In the genomic region with DNA sequence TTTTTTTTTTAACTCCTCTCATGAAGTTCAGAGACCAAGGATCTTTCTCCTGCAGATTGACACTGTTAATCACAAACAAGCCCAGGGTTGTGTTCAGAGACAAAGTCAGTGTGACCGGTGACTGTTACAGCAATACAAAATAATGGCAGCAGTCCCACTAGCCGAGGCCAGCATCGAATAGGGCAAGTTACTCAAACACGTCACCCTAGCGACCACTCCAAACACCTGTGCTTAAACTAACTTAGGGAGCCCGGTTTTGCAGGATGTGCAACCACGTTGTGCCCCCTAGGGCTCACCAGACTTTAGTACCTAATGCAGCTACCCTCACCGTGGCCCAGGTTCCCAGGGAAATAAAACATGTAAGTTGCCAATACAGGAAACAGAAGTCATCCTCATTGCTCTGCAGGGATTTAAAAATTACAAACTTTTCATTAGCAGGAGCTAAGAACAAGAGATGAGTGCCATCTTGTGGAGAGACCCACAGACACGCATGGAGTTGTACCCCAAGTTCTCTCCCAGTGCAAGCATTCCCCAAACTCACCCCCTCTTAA, we compare ENCODE assay signal across 1 cellular context.
A peak's percentile ranks its signal among the peaks of the same experiment; 100 is the strongest.
TF ChIP-seq lines count a peak whose summit lies in the region.

No MANE protein-coding gene starts in this region.

TF ChIP-seq in HepG2, 621 proteins besides CTCF, POLR2A, EP300 and RAD21 (continued from another document and continues in another):
- TF ChIP-seq, protein P1, sequence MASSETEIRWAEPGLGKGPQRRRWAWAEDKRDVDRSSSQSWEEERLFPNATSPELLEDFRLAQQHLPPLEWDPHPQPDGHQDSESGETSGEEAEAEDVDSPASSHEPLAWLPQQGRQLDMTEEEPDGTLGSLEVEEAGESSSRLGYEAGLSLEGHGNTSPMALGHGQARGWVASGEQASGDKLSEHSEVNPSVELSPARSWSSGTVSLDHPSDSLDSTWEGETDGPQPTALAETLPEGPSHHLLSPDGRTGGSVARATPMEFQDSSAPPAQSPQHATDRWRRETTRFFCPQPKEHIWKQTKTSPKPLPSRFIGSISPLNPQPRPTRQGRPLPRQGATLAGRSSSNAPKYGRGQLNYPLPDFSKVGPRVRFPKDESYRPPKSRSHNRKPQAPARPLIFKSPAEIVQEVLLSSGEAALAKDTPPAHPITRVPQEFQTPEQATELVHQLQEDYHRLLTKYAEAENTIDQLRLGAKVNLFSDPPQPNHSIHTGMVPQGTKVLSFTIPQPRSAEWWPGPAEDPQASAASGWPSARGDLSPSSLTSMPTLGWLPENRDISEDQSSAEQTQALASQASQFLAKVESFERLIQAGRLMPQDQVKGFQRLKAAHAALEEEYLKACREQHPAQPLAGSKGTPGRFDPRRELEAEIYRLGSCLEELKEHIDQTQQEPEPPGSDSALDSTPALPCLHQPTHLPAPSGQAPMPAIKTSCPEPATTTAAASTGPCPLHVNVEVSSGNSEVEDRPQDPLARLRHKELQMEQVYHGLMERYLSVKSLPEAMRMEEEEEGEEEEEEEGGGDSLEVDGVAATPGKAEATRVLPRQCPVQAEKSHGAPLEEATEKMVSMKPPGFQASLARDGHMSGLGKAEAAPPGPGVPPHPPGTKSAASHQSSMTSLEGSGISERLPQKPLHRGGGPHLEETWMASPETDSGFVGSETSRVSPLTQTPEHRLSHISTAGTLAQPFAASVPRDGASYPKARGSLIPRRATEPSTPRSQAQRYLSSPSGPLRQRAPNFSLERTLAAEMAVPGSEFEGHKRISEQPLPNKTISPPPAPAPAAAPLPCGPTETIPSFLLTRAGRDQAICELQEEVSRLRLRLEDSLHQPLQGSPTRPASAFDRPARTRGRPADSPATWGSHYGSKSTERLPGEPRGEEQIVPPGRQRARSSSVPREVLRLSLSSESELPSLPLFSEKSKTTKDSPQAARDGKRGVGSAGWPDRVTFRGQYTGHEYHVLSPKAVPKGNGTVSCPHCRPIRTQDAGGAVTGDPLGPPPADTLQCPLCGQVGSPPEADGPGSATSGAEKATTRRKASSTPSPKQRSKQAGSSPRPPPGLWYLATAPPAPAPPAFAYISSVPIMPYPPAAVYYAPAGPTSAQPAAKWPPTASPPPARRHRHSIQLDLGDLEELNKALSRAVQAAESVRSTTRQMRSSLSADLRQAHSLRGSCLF (CRISPR knock-in tag; IDR thresholded peaks at IDR 0.05; ENCODE audit: borderline replicate concordance), result no peak
- TF ChIP-seq SOX5 (CRISPR knock-in tag; IDR thresholded peaks at IDR 0.05; ENCODE audit: borderline replicate concordance) (no peak), KLF12 (CRISPR knock-in tag; IDR thresholded peaks at IDR 0.05; ENCODE audit: borderline replicate concordance) (no peak), ZNF160 (CRISPR knock-in tag; IDR thresholded peaks at IDR 0.05) (no peak), NBN (conservative IDR thresholded peaks at IDR 0.05) (no peak), ZBTB38 (CRISPR knock-in tag; IDR thresholded peaks at IDR 0.05) (peak; percentile 48; the same call in 1 of the 2 replicates), MTF1 (CRISPR knock-in tag; IDR thresholded peaks at IDR 0.05) (no peak), ZNF747 (CRISPR knock-in tag; IDR thresholded peaks at IDR 0.05; ENCODE audit: borderline replicate concordance) (no peak), MYC (CRISPR knock-in tag; IDR thresholded peaks at IDR 0.05; ENCODE audit: borderline replicate concordance) (no peak), ZNF232 (CRISPR knock-in tag; IDR thresholded peaks at IDR 0.05; ENCODE audit: borderline replicate concordance) (peak; percentile 35; the same call in 1 of the 2 replicates), STAT5B (CRISPR knock-in tag; IDR thresholded peaks at IDR 0.05) (no peak), STAG1 (CRISPR knock-in tag; IDR thresholded peaks at IDR 0.05) (peak; percentile 75), ERF (CRISPR knock-in tag; IDR thresholded peaks at IDR 0.05) (no peak), ZNF615 (CRISPR knock-in tag; IDR thresholded peaks at IDR 0.05; ENCODE audit: borderline replicate concordance) (0 out of 2 replicates have a peak, but pooled peaks have one; percentile 21), CC2D1A (CRISPR knock-in tag; IDR thresholded peaks at IDR 0.05) (no peak), ZNF703 (CRISPR knock-in tag; IDR thresholded peaks at IDR 0.05; ENCODE audit: borderline replicate concordance) (no peak), GTF3A (CRISPR knock-in tag; conservative IDR thresholded peaks at IDR 0.05) (no peak), ZBTB3 (CRISPR knock-in tag; IDR thresholded peaks at IDR 0.05; ENCODE audit: borderline replicate concordance, low read depth) (no peak), TMF1 (CRISPR knock-in tag; IDR thresholded peaks at IDR 0.05; ENCODE audit: low read depth) (no peak)
- TF ChIP-seq, protein P2, sequence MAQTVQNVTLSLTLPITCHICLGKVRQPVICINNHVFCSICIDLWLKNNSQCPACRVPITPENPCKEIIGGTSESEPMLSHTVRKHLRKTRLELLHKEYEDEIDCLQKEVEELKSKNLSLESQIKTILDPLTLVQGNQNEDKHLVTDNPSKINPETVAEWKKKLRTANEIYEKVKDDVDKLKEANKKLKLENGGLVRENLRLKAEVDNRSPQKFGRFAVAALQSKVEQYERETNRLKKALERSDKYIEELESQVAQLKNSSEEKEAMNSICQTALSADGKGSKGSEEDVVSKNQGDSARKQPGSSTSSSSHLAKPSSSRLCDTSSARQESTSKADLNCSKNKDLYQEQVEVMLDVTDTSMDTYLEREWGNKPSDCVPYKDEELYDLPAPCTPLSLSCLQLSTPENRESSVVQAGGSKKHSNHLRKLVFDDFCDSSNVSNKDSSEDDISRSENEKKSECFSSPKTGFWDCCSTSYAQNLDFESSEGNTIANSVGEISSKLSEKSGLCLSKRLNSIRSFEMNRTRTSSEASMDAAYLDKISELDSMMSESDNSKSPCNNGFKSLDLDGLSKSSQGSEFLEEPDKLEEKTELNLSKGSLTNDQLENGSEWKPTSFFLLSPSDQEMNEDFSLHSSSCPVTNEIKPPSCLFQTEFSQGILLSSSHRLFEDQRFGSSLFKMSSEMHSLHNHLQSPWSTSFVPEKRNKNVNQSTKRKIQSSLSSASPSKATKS (CRISPR knock-in tag; IDR thresholded peaks at IDR 0.05), result no peak
- TF ChIP-seq, protein P3, sequence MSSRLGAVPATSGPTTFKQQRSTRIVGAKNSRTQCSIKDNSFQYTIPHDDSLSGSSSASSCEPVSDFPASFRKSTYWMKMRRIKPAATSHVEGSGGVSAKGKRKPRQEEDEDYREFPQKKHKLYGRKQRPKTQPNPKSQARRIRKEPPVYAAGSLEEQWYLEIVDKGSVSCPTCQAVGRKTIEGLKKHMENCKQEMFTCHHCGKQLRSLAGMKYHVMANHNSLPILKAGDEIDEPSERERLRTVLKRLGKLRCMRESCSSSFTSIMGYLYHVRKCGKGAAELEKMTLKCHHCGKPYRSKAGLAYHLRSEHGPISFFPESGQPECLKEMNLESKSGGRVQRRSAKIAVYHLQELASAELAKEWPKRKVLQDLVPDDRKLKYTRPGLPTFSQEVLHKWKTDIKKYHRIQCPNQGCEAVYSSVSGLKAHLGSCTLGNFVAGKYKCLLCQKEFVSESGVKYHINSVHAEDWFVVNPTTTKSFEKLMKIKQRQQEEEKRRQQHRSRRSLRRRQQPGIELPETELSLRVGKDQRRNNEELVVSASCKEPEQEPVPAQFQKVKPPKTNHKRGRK (CRISPR knock-in tag; IDR thresholded peaks at IDR 0.05), result no peak
- TF ChIP-seq, protein P4, sequence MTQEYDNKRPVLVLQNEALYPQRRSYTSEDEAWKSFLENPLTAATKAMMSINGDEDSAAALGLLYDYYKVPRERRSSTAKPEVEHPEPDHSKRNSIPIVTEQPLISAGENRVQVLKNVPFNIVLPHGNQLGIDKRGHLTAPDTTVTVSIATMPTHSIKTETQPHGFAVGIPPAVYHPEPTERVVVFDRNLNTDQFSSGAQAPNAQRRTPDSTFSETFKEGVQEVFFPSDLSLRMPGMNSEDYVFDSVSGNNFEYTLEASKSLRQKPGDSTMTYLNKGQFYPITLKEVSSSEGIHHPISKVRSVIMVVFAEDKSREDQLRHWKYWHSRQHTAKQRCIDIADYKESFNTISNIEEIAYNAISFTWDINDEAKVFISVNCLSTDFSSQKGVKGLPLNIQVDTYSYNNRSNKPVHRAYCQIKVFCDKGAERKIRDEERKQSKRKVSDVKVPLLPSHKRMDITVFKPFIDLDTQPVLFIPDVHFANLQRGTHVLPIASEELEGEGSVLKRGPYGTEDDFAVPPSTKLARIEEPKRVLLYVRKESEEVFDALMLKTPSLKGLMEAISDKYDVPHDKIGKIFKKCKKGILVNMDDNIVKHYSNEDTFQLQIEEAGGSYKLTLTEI (CRISPR knock-in tag; conservative IDR thresholded peaks at IDR 0.05), result no peak
- TF ChIP-seq, protein P5, sequence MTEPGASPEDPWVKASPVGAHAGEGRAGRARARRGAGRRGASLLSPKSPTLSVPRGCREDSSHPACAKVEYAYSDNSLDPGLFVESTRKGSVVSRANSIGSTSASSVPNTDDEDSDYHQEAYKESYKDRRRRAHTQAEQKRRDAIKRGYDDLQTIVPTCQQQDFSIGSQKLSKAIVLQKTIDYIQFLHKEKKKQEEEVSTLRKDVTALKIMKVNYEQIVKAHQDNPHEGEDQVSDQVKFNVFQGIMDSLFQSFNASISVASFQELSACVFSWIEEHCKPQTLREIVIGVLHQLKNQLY (CRISPR knock-in tag; IDR thresholded peaks at IDR 0.05), result no peak
- TF ChIP-seq, protein P6, sequence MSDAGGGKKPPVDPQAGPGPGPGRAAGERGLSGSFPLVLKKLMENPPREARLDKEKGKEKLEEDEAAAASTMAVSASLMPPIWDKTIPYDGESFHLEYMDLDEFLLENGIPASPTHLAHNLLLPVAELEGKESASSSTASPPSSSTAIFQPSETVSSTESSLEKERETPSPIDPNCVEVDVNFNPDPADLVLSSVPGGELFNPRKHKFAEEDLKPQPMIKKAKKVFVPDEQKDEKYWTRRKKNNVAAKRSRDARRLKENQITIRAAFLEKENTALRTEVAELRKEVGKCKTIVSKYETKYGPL (CRISPR knock-in tag; IDR thresholded peaks at IDR 0.05), result no peak
- TF ChIP-seq, protein P7, sequence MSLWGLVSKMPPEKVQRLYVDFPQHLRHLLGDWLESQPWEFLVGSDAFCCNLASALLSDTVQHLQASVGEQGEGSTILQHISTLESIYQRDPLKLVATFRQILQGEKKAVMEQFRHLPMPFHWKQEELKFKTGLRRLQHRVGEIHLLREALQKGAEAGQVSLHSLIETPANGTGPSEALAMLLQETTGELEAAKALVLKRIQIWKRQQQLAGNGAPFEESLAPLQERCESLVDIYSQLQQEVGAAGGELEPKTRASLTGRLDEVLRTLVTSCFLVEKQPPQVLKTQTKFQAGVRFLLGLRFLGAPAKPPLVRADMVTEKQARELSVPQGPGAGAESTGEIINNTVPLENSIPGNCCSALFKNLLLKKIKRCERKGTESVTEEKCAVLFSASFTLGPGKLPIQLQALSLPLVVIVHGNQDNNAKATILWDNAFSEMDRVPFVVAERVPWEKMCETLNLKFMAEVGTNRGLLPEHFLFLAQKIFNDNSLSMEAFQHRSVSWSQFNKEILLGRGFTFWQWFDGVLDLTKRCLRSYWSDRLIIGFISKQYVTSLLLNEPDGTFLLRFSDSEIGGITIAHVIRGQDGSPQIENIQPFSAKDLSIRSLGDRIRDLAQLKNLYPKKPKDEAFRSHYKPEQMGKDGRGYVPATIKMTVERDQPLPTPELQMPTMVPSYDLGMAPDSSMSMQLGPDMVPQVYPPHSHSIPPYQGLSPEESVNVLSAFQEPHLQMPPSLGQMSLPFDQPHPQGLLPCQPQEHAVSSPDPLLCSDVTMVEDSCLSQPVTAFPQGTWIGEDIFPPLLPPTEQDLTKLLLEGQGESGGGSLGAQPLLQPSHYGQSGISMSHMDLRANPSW (CRISPR knock-in tag; IDR thresholded peaks at IDR 0.05; ENCODE audit: borderline replicate concordance), result no peak
- TF ChIP-seq, protein P8, sequence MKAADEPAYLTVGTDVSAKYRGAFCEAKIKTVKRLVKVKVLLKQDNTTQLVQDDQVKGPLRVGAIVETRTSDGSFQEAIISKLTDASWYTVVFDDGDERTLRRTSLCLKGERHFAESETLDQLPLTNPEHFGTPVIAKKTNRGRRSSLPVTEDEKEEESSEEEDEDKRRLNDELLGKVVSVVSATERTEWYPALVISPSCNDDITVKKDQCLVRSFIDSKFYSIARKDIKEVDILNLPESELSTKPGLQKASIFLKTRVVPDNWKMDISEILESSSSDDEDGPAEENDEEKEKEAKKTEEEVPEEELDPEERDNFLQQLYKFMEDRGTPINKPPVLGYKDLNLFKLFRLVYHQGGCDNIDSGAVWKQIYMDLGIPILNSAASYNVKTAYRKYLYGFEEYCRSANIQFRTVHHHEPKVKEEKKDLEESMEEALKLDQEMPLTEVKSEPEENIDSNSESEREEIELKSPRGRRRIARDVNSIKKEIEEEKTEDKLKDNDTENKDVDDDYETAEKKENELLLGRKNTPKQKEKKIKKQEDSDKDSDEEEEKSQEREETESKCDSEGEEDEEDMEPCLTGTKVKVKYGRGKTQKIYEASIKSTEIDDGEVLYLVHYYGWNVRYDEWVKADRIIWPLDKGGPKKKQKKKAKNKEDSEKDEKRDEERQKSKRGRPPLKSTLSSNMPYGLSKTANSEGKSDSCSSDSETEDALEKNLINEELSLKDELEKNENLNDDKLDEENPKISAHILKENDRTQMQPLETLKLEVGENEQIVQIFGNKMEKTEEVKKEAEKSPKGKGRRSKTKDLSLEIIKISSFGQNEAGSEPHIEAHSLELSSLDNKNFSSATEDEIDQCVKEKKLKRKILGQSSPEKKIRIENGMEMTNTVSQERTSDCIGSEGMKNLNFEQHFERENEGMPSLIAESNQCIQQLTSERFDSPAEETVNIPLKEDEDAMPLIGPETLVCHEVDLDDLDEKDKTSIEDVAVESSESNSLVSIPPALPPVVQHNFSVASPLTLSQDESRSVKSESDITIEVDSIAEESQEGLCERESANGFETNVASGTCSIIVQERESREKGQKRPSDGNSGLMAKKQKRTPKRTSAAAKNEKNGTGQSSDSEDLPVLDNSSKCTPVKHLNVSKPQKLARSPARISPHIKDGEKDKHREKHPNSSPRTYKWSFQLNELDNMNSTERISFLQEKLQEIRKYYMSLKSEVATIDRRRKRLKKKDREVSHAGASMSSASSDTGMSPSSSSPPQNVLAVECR (CRISPR knock-in tag; IDR thresholded peaks at IDR 0.05; ENCODE audit: borderline replicate concordance), result no peak
- TF ChIP-seq, protein P9, sequence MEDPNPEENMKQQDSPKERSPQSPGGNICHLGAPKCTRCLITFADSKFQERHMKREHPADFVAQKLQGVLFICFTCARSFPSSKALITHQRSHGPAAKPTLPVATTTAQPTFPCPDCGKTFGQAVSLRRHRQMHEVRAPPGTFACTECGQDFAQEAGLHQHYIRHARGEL (CRISPR knock-in tag; IDR thresholded peaks at IDR 0.05), result no peak
- TF ChIP-seq, protein P10, sequence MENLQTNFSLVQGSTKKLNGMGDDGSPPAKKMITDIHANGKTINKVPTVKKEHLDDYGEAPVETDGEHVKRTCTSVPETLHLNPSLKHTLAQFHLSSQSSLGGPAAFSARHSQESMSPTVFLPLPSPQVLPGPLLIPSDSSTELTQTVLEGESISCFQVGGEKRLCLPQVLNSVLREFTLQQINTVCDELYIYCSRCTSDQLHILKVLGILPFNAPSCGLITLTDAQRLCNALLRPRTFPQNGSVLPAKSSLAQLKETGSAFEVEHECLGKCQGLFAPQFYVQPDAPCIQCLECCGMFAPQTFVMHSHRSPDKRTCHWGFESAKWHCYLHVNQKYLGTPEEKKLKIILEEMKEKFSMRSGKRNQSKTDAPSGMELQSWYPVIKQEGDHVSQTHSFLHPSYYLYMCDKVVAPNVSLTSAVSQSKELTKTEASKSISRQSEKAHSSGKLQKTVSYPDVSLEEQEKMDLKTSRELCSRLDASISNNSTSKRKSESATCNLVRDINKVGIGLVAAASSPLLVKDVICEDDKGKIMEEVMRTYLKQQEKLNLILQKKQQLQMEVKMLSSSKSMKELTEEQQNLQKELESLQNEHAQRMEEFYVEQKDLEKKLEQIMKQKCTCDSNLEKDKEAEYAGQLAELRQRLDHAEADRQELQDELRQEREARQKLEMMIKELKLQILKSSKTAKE (CRISPR knock-in tag; IDR thresholded peaks at IDR 0.05; ENCODE audit: borderline replicate concordance), result no peak
